Comparison of ENCODE assay signal across 11 cellular contexts in the genomic region with DNA sequence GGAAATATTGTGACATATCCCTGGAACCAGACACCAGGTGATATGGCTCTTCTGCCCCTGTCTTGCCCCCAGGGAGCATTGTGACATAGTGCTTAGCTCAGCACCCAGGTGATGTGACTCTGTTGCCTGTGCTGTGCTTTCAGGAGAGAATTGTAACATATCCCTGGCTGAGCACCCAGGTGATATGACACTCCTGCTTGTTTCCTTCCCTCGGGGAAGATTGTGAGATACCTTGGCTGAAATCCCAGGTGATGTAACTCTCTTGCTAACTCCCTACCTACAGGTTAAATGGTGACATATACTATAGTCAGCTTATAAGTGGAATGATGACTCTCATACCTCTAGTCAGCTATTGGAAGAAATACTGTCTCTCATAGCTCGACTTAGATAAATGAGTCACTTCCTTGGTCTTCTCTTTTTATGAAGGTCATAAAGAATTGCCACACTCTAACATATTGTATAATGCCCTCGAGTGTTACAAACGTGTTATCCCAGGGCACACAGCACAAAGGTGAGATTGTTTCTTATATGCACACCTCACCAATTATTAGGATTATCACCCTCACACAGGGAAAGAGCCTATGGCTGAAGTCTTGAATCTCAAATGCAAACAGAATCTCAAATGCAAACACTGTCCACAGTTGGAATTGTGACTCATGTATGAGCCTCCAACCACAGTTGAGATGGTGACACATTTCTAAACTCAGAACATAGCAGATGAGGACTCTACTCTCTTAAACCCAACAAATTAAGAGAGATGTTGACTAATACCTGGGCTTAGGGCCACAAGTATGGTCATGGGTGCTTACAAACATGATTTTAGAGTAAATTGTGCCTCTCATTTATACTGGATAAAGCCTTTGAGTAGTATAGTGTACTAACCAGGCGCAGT. TPM values are rescaled to one million over a fixed set of nuclear protein-coding genes. Genes with fewer than 3 reads are reported as not detected.
DNase-seq lines count a peak whose midpoint lies in the region; ATAC-seq and TF ChIP-seq lines count a peak whose summit lies in the region.
"Had no signal": no experiment of that assay in that cellular context is flagged by ENCODE, and none has a peak within 500 bp of the region (broad histone marks: within the 10 kb centered on the region; RNA-seq: fewer than 3 reads in every experiment).

No MANE protein-coding gene starts in this region.

- H2AFZ ChIP-seq in hepatocyte, result no peak overlapping the region

- H3K9me2 ChIP-seq in hepatocyte (replicated peaks; ENCODE audit: insufficient read depth), result no peaks in the 10 kb centered on the region

- peaks cover 37% of the 10 kb centered on the region for H3K4me1 Mint-ChIP-seq in HFFc6 (ENCODE audit: low read depth)
- peaks cover 15% of the 10 kb centered on the region for H3K4me1 Mint-ChIP-seq in activated CD8-positive, alpha-beta T cell treated with anti-CD3 and anti-CD28 coated beads for 36 hours (ENCODE audit: low read depth)

- peak; percentile 87 for ATAC-seq in activated CD8-positive, alpha-beta T cell treated with anti-CD3 and anti-CD28 coated beads for 36 hours
- no peak for ATAC-seq in HG02588 (IDR thresholded peaks at IDR 0.05; ENCODE audit: unreplicated experiment)
- ATAC-seq in Right ventricle myocardium superior (ENCODE audit: poor library complexity), result no peak
- no peak for ATAC-seq in GM21447 (IDR thresholded peaks at IDR 0.05; ENCODE audit: unreplicated experiment)

- no peaks in the 10 kb centered on the region for H3K9me3 Mint-ChIP-seq in HFFc6
- H3K9me3 Mint-ChIP-seq in activated CD8-positive, alpha-beta T cell treated with anti-CD3 and anti-CD28 coated beads for 36 hours, result no peaks in the 10 kb centered on the region

- TF ChIP-seq CTCF in AG04449 (IDR thresholded peaks at IDR 0.05; ENCODE audit: insufficient read depth, low read length, missing control alignments), result no peak
- TF ChIP-seq CTCF in HFFc6 (IDR thresholded peaks at IDR 0.05), result no peak
- TF ChIP-seq CTCF in activated CD8-positive, alpha-beta T cell treated with anti-CD3 and anti-CD28 coated beads for 36 hours (IDR thresholded peaks at IDR 0.05), result no peak
- TF ChIP-seq CTCF in hepatocyte (IDR thresholded peaks at IDR 0.05; ENCODE audit: poor library complexity), result no peak

- no peak overlapping the region for H3K4me3 ChIP-seq in AG04449 (ENCODE audit: low read depth, low read length)
- no peak overlapping the region for H3K4me3 ChIP-seq in hepatocyte

- peaks cover 77% of the 10 kb centered on the region for H3K36me3 Mint-ChIP-seq in HFFc6 (ENCODE audit: low read depth)
- H3K36me3 Mint-ChIP-seq in activated CD8-positive, alpha-beta T cell treated with anti-CD3 and anti-CD28 coated beads for 36 hours (ENCODE audit: low read depth), result peaks cover 56% of the 10 kb centered on the region

- 71% methylated on average over 5 of the region's 5 CpGs for WGBS in hepatocyte (ENCODE audit: low lambda C conversion rate, missing lambda C conversion rate)

- H3K27me3 ChIP-seq in hepatocyte, result no peaks in the 10 kb centered on the region

- intact Hi-C loops in activated CD8-positive, alpha-beta T cell treated with anti-CD3 and anti-CD28 coated beads for 36 hours (cut with micrococcal nuclease), result no loop called here
- intact Hi-C loops in Right ventricle myocardium superior (cut with DNase I), result no loop called here

- H3K79me2 ChIP-seq in hepatocyte, result no peaks in the 10 kb centered on the region

- POLR2A ChIA-PET in AG04449 (lab: Yijun Ruan, JAX), result interaction anchor here (0.6 kb wide), 1 partner anchor 28 kb away, joined by 7 read pairs; no protein-coding TSS in a partner anchor
- POLR2A ChIA-PET in activated CD8-positive, alpha-beta T cell treated with anti-CD3 and anti-CD28 coated beads for 36 hours (lab: Charles Lee), result no interaction called here

- no peaks in the 10 kb centered on the region for H4K20me1 ChIP-seq in hepatocyte (ENCODE audit: insufficient read depth, poor library complexity, severe bottlenecking)

- H3K9me3 ChIP-seq in hepatocyte (ENCODE audit: low read depth), result no peaks in the 10 kb centered on the region

- H3K27me3 Mint-ChIP-seq in HFFc6 (ENCODE audit: insufficient read depth), result no peaks in the 10 kb centered on the region
- no peaks in the 10 kb centered on the region for H3K27me3 Mint-ChIP-seq in activated CD8-positive, alpha-beta T cell treated with anti-CD3 and anti-CD28 coated beads for 36 hours

- peaks cover 6% of the 10 kb centered on the region for H3K4me1 ChIP-seq in hepatocyte (ENCODE audit: insufficient read depth)

- peak overlapping the region; percentile 86 for H3K27ac ChIP-seq in hepatocyte

- CTCF ChIA-PET in AG04449 (lab: Yijun Ruan, JAX), result no interaction called here
- CTCF ChIA-PET in activated CD8-positive, alpha-beta T cell treated with anti-CD3 and anti-CD28 coated beads for 36 hours (lab: Charles Lee), result no interaction called here

- H3K36me3 ChIP-seq in hepatocyte (replicated peaks; ENCODE audit: insufficient read depth, low read depth), result no peaks in the 10 kb centered on the region

- DNase-seq in AG04449 (ENCODE audit: low read depth, low spot score), result peak; percentile 57
- peak; percentile 93 for DNase-seq in HFFc6
- peak; percentile 53 for DNase-seq in activated CD8-positive, alpha-beta T cell treated with anti-CD3 and anti-CD28 coated beads for 36 hours
- DNase-seq in hepatocyte (ENCODE audit: low spot score), result peak; percentile 54
- no peak for DNase-seq in Right ventricle myocardium superior
- DNase-seq in NCI-H748 treated with DMSO at 0.1 percent for 48 hours (lab: John Stamatoyannopoulos, UW), result no peak
- DNase-seq: DMS153, kidney, SHP77 had no signal

- peak overlapping the region; percentile 48 for H3K4me3 Mint-ChIP-seq in HFFc6
- no peak overlapping the region for H3K4me3 Mint-ChIP-seq in activated CD8-positive, alpha-beta T cell treated with anti-CD3 and anti-CD28 coated beads for 36 hours

- H3K4me2 ChIP-seq in hepatocyte, result no peak overlapping the region

- H3K27ac Mint-ChIP-seq in HFFc6, result peak overlapping the region; percentile 89
- peak overlapping the region; percentile 88 for H3K27ac Mint-ChIP-seq in activated CD8-positive, alpha-beta T cell treated with anti-CD3 and anti-CD28 coated beads for 36 hours

RNA-seq across cellular contexts. Expression of a gene that starts 32.7 kb away (rescaled TPM):
- total RNA-seq in HFFc6 (2021; fragmentation: NEBNext Ultra II Directional; extraction: Animal tissue kit (Norgen Biotek cat#: 25700)), result 1 to 10 TPM; 3.3 to 5.2 (median 4.3) TPM
- 10 to 100 TPM in 1 of 2 experiments, 1 to 10 TPM in 1; 9.7 to 10.0 TPM for total RNA-seq in activated CD8-positive, alpha-beta T cell treated with anti-CD3 and anti-CD28 coated beads for 36 hours
- 30.1 and 33.8 TPM in 2 replicates for total RNA-seq in hepatocyte
- 8.5 and 9.3 TPM in 2 replicates for polyA plus RNA-seq in hepatocyte
- 8.6 TPM for total RNA-seq in Right ventricle myocardium superior

Comparison
In these comparisons a context has a peak if more than half of its experiments do, and no peak if none do; other contexts are left out.
1. DNase-seq: peak in AG04449 (single experiment), HFFc6 (single experiment), activated CD8-positive, alpha-beta T cell treated with anti-CD3 and anti-CD28 coated beads for 36 hours (single experiment) and hepatocyte (single experiment); none in Right ventricle myocardium superior (single experiment) and NCI-H748 treated with DMSO at 0.1 percent for 48 hours (single experiment).